In genomic region chr2:231425811-231426703, GRCh38 we compare ENCODE assay signal across 11 cellular contexts. TPM values are rescaled to one million over a fixed set of nuclear protein-coding genes. Genes with fewer than 3 reads are reported as not detected.
DNase-seq lines count a peak whose midpoint lies in the region; ATAC-seq and TF ChIP-seq lines count a peak whose summit lies in the region.
"Had no signal": no experiment of that assay in that cellular context is flagged by ENCODE, and none has a peak within 500 bp of the region (broad histone marks: within the 10 kb centered on the region; RNA-seq: fewer than 3 reads in every experiment).

No MANE protein-coding gene starts in this region.

- H3K4me1 Mint-ChIP-seq in activated naive CD8-positive, alpha-beta T cell treated with anti-CD3 and anti-CD28 coated beads for 36 hours: peaks cover 9% of the 10 kb centered on the region
- H3K4me1 Mint-ChIP-seq in progenitor cell of endocrine pancreas (ENCODE audit: low read depth): peaks cover 4% of the 10 kb centered on the region

- no peaks in the 10 kb centered on the region for H3K9me3 ChIP-seq in RWPE2 (ENCODE audit: severe bottlenecking)

- peaks cover 1% of the 10 kb centered on the region for H3K36me3 Mint-ChIP-seq in activated naive CD8-positive, alpha-beta T cell treated with anti-CD3 and anti-CD28 coated beads for 36 hours
- no peaks in the 10 kb centered on the region for H3K36me3 Mint-ChIP-seq in progenitor cell of endocrine pancreas (ENCODE audit: insufficient read depth)

- H3K27me3 Mint-ChIP-seq in activated naive CD8-positive, alpha-beta T cell treated with anti-CD3 and anti-CD28 coated beads for 36 hours: no peaks in the 10 kb centered on the region
- H3K27me3 Mint-ChIP-seq in progenitor cell of endocrine pancreas: peaks cover 2% of the 10 kb centered on the region

- no peak overlapping the region for H3K27ac ChIP-seq in RWPE2 (ENCODE audit: poor library complexity, severe bottlenecking)
- H3K27ac ChIP-seq: brain microvascular endothelial cell had no signal

- H3K4me3 Mint-ChIP-seq in activated naive CD8-positive, alpha-beta T cell treated with anti-CD3 and anti-CD28 coated beads for 36 hours: no peak overlapping the region
- H3K4me3 Mint-ChIP-seq in progenitor cell of endocrine pancreas (ENCODE audit: low read depth): no peak overlapping the region

- DNase-seq in ELF-1 (ENCODE audit: low read depth, low spot score) (peak; percentile 98), RWPE2 (ENCODE audit: low spot score) (no peak), progenitor cell of endocrine pancreas (ENCODE audit: low spot score, unreplicated experiment) (no peak), NCI-H446 treated with DMSO at 0.1 percent for 48 hours (lab: John Stamatoyannopoulos, UW) (no peak), HPDE6-E6E7 (ENCODE audit: extremely low spot score) (no peak)
- DNase-seq in activated naive CD8-positive, alpha-beta T cell treated with anti-CD3 and anti-CD28 coated beads for 36 hours: peak; percentile 49
- DNase-seq in stimulated activated naive CD4-positive, alpha-beta T cell (lab: John Stamatoyannopoulos, UW): no peak
- DNase-seq: brain microvascular endothelial cell, NCI-H524 treated with DMSO at 0.1 percent for 48 hours had no signal

- H3K4me3 ChIP-seq in RWPE2 (ENCODE audit: severe bottlenecking): no peak overlapping the region
- H3K4me3 ChIP-seq: skin epidermis had no signal

- no peaks in the 10 kb centered on the region for H3K27me3 ChIP-seq in RWPE2 (ENCODE audit: insufficient read depth, poor library complexity, severe bottlenecking)
- H3K27me3 ChIP-seq: brain microvascular endothelial cell had no signal

- no peaks in the 10 kb centered on the region for H3K36me3 ChIP-seq in RWPE2 (ENCODE audit: low read depth)
- H3K36me3 ChIP-seq: brain microvascular endothelial cell had no signal

- TF ChIP-seq CTCF in RWPE2 (IDR thresholded peaks at IDR 0.05; ENCODE audit: poor library complexity, severe bottlenecking) (no peak), progenitor cell of endocrine pancreas (IDR thresholded peaks at IDR 0.05; ENCODE audit: unreplicated experiment) (no peak)

- no peak overlapping the region for H3K27ac Mint-ChIP-seq in activated naive CD8-positive, alpha-beta T cell treated with anti-CD3 and anti-CD28 coated beads for 36 hours
- H3K27ac Mint-ChIP-seq in progenitor cell of endocrine pancreas: peak overlapping the region; percentile 37

- H3K9me3 Mint-ChIP-seq in activated naive CD8-positive, alpha-beta T cell treated with anti-CD3 and anti-CD28 coated beads for 36 hours: peaks cover 6% of the 10 kb centered on the region
- H3K9me3 Mint-ChIP-seq in progenitor cell of endocrine pancreas (ENCODE audit: low read depth): peaks cover 8% of the 10 kb centered on the region

- ATAC-seq in RWPE2 (ENCODE audit: low read depth) (peak; percentile 58), GM19324 (IDR thresholded peaks at IDR 0.05; ENCODE audit: low FRiP score, unreplicated experiment) (no peak)

- no peaks in the 10 kb centered on the region for H3K4me1 ChIP-seq in RWPE2 (ENCODE audit: insufficient read depth, poor library complexity, severe bottlenecking)

RNA-seq across cellular contexts. Expression of gene B3GNT7, which starts 30.5 kb away (rescaled TPM):
- under 1 TPM; 0.14 to 0.25 TPM for total RNA-seq in activated naive CD8-positive, alpha-beta T cell treated with anti-CD3 and anti-CD28 coated beads for 36 hours
- total RNA-seq in progenitor cell of endocrine pancreas: 6.5 and 7.6 TPM in 2 replicates

RNA-seq across cellular contexts. Expression of gene NCL, which starts 38.2 kb away (rescaled TPM):
- 1,000 to 10,000 TPM; 2,049 to 2,118 TPM for total RNA-seq in activated naive CD8-positive, alpha-beta T cell treated with anti-CD3 and anti-CD28 coated beads for 36 hours
- 588 and 589 TPM in 2 replicates for total RNA-seq in progenitor cell of endocrine pancreas

Comparison
In these comparisons a context has a peak if more than half of its experiments do, and no peak if none do; other contexts are left out.
1. DNase-seq: peak in ELF-1 (single experiment) and activated naive CD8-positive, alpha-beta T cell treated with anti-CD3 and anti-CD28 coated beads for 36 hours (single experiment); none in RWPE2 (single experiment), progenitor cell of endocrine pancreas (single experiment), NCI-H446 treated with DMSO at 0.1 percent for 48 hours (single experiment), stimulated activated naive CD4-positive, alpha-beta T cell (0 of 6) and HPDE6-E6E7 (single experiment).